Comparison of ENCODE assay signal across 10 cellular contexts in genomic region chr7:70726951-70727378, GRCh38.
DNase-seq lines count a peak whose midpoint lies in the region; ATAC-seq and FAIRE-seq lines count a peak whose summit lies in the region.
"Had no signal": no experiment of that assay in that cellular context is flagged by ENCODE, and none has a peak within 500 bp of the region (broad histone marks: within the 10 kb centered on the region; RNA-seq: fewer than 3 reads in every experiment).

No MANE protein-coding gene starts in this region.

- no peaks in the 10 kb centered on the region for H3K9me3 Mint-ChIP-seq in stimulated activated effector memory CD8-positive, alpha-beta T cell treated with anti-CD3 and anti-CD28 coated beads, Interleukin-12 subunit alpha, Interleukin-12 subunit beta, amount 100 ng/mL, for 72 hours

- no peak for DNase-seq in stimulated activated effector memory CD8-positive, alpha-beta T cell treated with anti-CD3 and anti-CD28 coated beads, Interleukin-12 subunit alpha, Interleukin-12 subunit beta, amount 100 ng/mL, for 72 hours (ENCODE audit: low spot score in 2 of 2)
- no peak for DNase-seq in frontal cortex (ENCODE audit: low spot score in 2 of 2)
- DNase-seq in anterior cingulate cortex (lab: John Stamatoyannopoulos, UW): no peak
- DNase-seq: NK-92 treated with Interleukin-12 subunit alpha and Interleukin-12 subunit beta, amount 100 ng/mL, for 24 hours; sigmoid colon; upper lobe of left lung had no signal

- peak overlapping the region; percentile 38 for H3K4me3 Mint-ChIP-seq in stimulated activated effector memory CD8-positive, alpha-beta T cell treated with anti-CD3 and anti-CD28 coated beads, Interleukin-12 subunit alpha, Interleukin-12 subunit beta, amount 100 ng/mL, for 72 hours

- H3K4me1 ChIP-seq in HUES48 (ENCODE audit: control insufficient read depth, insufficient read depth, low read length): peaks cover 57% of the 10 kb centered on the region
- H3K4me1 ChIP-seq: sigmoid colon had no signal

- no peaks in the 10 kb centered on the region for H3K36me3 Mint-ChIP-seq in stimulated activated effector memory CD8-positive, alpha-beta T cell treated with anti-CD3 and anti-CD28 coated beads, Interleukin-12 subunit alpha, Interleukin-12 subunit beta, amount 100 ng/mL, for 72 hours

- H3K4me3 ChIP-seq in HUES48 (ENCODE audit: low read depth, low read length): no peak overlapping the region
- H3K4me3 ChIP-seq: sigmoid colon, upper lobe of left lung had no signal

- 0 out of 2 replicates have a peak, but pooled peaks cover 5% of the 10 kb centered on the region for H3K36me3 ChIP-seq in HUES48 (ENCODE audit: control insufficient read depth, insufficient read depth, low read length)
- H3K36me3 ChIP-seq: sigmoid colon, upper lobe of left lung had no signal

- H3K27ac Mint-ChIP-seq in stimulated activated effector memory CD8-positive, alpha-beta T cell treated with anti-CD3 and anti-CD28 coated beads, Interleukin-12 subunit alpha, Interleukin-12 subunit beta, amount 100 ng/mL, for 72 hours: peak overlapping the region; percentile 83

- no peaks in the 10 kb centered on the region for H3K27me3 ChIP-seq in HUES48 (ENCODE audit: control insufficient read depth, insufficient read depth, low read length)
- H3K27me3 ChIP-seq: sigmoid colon, upper lobe of left lung had no signal

- peaks cover 4% of the 10 kb centered on the region; the same call in 1 of the 2 replicates for H3K9me3 ChIP-seq in HUES48 (ENCODE audit: control insufficient read depth, insufficient read depth, low read length)
- H3K9me3 ChIP-seq: sigmoid colon, upper lobe of left lung had no signal

- FAIRE-seq in frontal cortex (lab: Jason Lieb, UNC): no peak

- no peak overlapping the region for H3K9ac ChIP-seq in HUES48 (ENCODE audit: low read depth, low read length)

- peaks cover 61% of the 10 kb centered on the region for H3K4me1 Mint-ChIP-seq in stimulated activated effector memory CD8-positive, alpha-beta T cell treated with anti-CD3 and anti-CD28 coated beads, Interleukin-12 subunit alpha, Interleukin-12 subunit beta, amount 100 ng/mL, for 72 hours

- ATAC-seq in GM18873 (IDR thresholded peaks at IDR 0.05; ENCODE audit: low FRiP score, unreplicated experiment): peak; percentile 76
- peak; percentile 49 for ATAC-seq in HG02588 (IDR thresholded peaks at IDR 0.05; ENCODE audit: unreplicated experiment)
- peak; percentile 47 for ATAC-seq in stimulated activated effector memory CD8-positive, alpha-beta T cell treated with anti-CD3 and anti-CD28 coated beads, Interleukin-12 subunit alpha, Interleukin-12 subunit beta, amount 100 ng/mL, for 72 hours
- no peak for ATAC-seq in HG03354 (IDR thresholded peaks at IDR 0.05; ENCODE audit: poor library complexity, severe bottlenecking, unreplicated experiment)

- H3K27ac ChIP-seq in HUES48 (ENCODE audit: low read depth, low read length): peak overlapping the region; percentile 26
- H3K27ac ChIP-seq: sigmoid colon, upper lobe of left lung had no signal
